11 cellular contexts compared by ENCODE assay signal in genomic region chr9:99235874-99236627, GRCh38. TPM values are rescaled to one million over a fixed set of nuclear protein-coding genes. Genes with fewer than 3 reads are reported as not detected.
DNase-seq lines count a peak whose midpoint lies in the region; ATAC-seq and TF ChIP-seq lines count a peak whose summit lies in the region.
"Had no signal": no experiment of that assay in that cellular context is flagged by ENCODE, and none has a peak within 500 bp of the region (broad histone marks: within the 10 kb centered on the region; RNA-seq: fewer than 3 reads in every experiment).

No MANE protein-coding gene starts in this region.

- H3K36me3 ChIP-seq in KMS-11 (ENCODE audit: insufficient read depth) = no peaks in the 10 kb centered on the region
- no peaks in the 10 kb centered on the region for H3K36me3 ChIP-seq in testis (ENCODE audit: low read depth, missing control alignments)

- peak overlapping the region; percentile 79 for H3K4me2 ChIP-seq in KMS-11

- TF ChIP-seq POLR2A in testis (IDR thresholded peaks at IDR 0.05) = no peak

- peak overlapping the region; percentile 37; the same call in 1 of the 2 replicates for H3K9ac ChIP-seq in KMS-11

- peak overlapping the region; percentile 13 for H3K4me3 Mint-ChIP-seq in activated CD4-positive, alpha-beta T cell treated with anti-CD3 and anti-CD28 coated beads, Interleukin-2, amount 10 ng/mL, durations not matched to agents 24 days and 14 days
- H3K4me3 Mint-ChIP-seq in stimulated activated effector memory CD8-positive, alpha-beta T cell treated with anti-CD3 and anti-CD28 coated beads, Interleukin-12 subunit alpha, Interleukin-12 subunit beta, amount 100 ng/mL, for 72 hours = peak overlapping the region; percentile 32

- H3K4me1 ChIP-seq in KMS-11 (ENCODE audit: low read depth, poor library complexity, severe bottlenecking) = peaks cover 90% of the 10 kb centered on the region
- no peaks in the 10 kb centered on the region for H3K4me1 ChIP-seq in testis
- H3K4me1 ChIP-seq: tibial artery had no signal

- ATAC-seq in HG02623 (IDR thresholded peaks at IDR 0.05; ENCODE audit: unreplicated experiment) = peak; percentile 92
- ATAC-seq in stimulated activated effector memory CD8-positive, alpha-beta T cell treated with anti-CD3 and anti-CD28 coated beads, Interleukin-12 subunit alpha, Interleukin-12 subunit beta, amount 100 ng/mL, for 72 hours = peak; percentile 94

- no peaks in the 10 kb centered on the region for H3K79me2 ChIP-seq in KMS-11 (ENCODE audit: insufficient read depth, low read depth)

- DNase-seq in activated CD4-positive, alpha-beta T cell treated with anti-CD3 and anti-CD28 coated beads, Interleukin-2, amount 10 ng/mL, durations not matched to agents 24 days and 14 days = peak; percentile 72
- DNase-seq in activated CD4-positive, alpha-beta T cell treated with anti-CD3 and anti-CD28 coated beads, Interleukin-2, amount 50 U/mL, for 4 hours = no peak
- DNase-seq in stimulated activated effector memory CD8-positive, alpha-beta T cell treated with anti-CD3 and anti-CD28 coated beads, Interleukin-12 subunit alpha, Interleukin-12 subunit beta, amount 100 ng/mL, for 72 hours (ENCODE audit: low spot score in 2 of 2) = peak in 1 of 2 donors; percentile 76
- DNase-seq in ACHN = no peak
- DNase-seq in testis = no peak
- no peak for DNase-seq in SKM-1 (lab: John Stamatoyannopoulos, UW; ENCODE audit: unreplicated experiment)
- DNase-seq: hypothalamus, SIG-M5, tibial artery had no signal

- no peaks in the 10 kb centered on the region for H3K9me3 Mint-ChIP-seq in activated CD4-positive, alpha-beta T cell treated with anti-CD3 and anti-CD28 coated beads, Interleukin-2, amount 10 ng/mL, durations not matched to agents 24 days and 14 days
- H3K9me3 Mint-ChIP-seq in stimulated activated effector memory CD8-positive, alpha-beta T cell treated with anti-CD3 and anti-CD28 coated beads, Interleukin-12 subunit alpha, Interleukin-12 subunit beta, amount 100 ng/mL, for 72 hours = no peaks in the 10 kb centered on the region

- TF ChIP-seq CTCF in KMS-11 (conservative IDR thresholded peaks at IDR 0.05; ENCODE audit: low read depth, low read length) (no peak), testis (IDR thresholded peaks at IDR 0.05) (no peak)

- peaks cover 43% of the 10 kb centered on the region for H3K36me3 Mint-ChIP-seq in activated CD4-positive, alpha-beta T cell treated with anti-CD3 and anti-CD28 coated beads, Interleukin-2, amount 10 ng/mL, durations not matched to agents 24 days and 14 days (ENCODE audit: low read depth)
- H3K36me3 Mint-ChIP-seq in stimulated activated effector memory CD8-positive, alpha-beta T cell treated with anti-CD3 and anti-CD28 coated beads, Interleukin-12 subunit alpha, Interleukin-12 subunit beta, amount 100 ng/mL, for 72 hours = peaks cover 49% of the 10 kb centered on the region

- 84 to 90% methylated on average over 7 of the region's 7 CpGs for WGBS in testis, 2 donors

- intact Hi-C loops in activated CD4-positive, alpha-beta T cell treated with anti-CD3 and anti-CD28 coated beads, Interleukin-2, amount 10 ng/mL, durations not matched to agents 24 days and 14 days (cut with micrococcal nuclease) = loop anchor here (1.0 kb wide), 2 partner anchors 13 to 17 kb away; no protein-coding TSS in a partner anchor
- intact Hi-C loops in testis (cut with DNase I; ENCODE audit: low total_unique reads) = no loop called here

- H4K20me1 ChIP-seq in KMS-11 (ENCODE audit: insufficient read depth) = no peaks in the 10 kb centered on the region

- H3K9me3 ChIP-seq in testis = no peaks in the 10 kb centered on the region
- H3K9me3 ChIP-seq: tibial artery had no signal

- peak overlapping the region; percentile 75 for H3K27ac Mint-ChIP-seq in activated CD4-positive, alpha-beta T cell treated with anti-CD3 and anti-CD28 coated beads, Interleukin-2, amount 10 ng/mL, durations not matched to agents 24 days and 14 days
- peak overlapping the region; percentile 89 for H3K27ac Mint-ChIP-seq in stimulated activated effector memory CD8-positive, alpha-beta T cell treated with anti-CD3 and anti-CD28 coated beads, Interleukin-12 subunit alpha, Interleukin-12 subunit beta, amount 100 ng/mL, for 72 hours

- peaks cover 23% of the 10 kb centered on the region for H3K4me1 Mint-ChIP-seq in activated CD4-positive, alpha-beta T cell treated with anti-CD3 and anti-CD28 coated beads, Interleukin-2, amount 10 ng/mL, durations not matched to agents 24 days and 14 days
- peaks cover 23% of the 10 kb centered on the region for H3K4me1 Mint-ChIP-seq in stimulated activated effector memory CD8-positive, alpha-beta T cell treated with anti-CD3 and anti-CD28 coated beads, Interleukin-12 subunit alpha, Interleukin-12 subunit beta, amount 100 ng/mL, for 72 hours

- H2AFZ ChIP-seq in KMS-11 (ENCODE audit: low read depth) = no peak overlapping the region; the same call in 1 of the 2 replicates

- H3K27ac ChIP-seq in KMS-11 = peak overlapping the region; percentile 86
- no peak overlapping the region for H3K27ac ChIP-seq in testis
- H3K27ac ChIP-seq: tibial artery had no signal

- H3K4me3 ChIP-seq in KMS-11 (IDR thresholded peaks at IDR 0.05; ENCODE audit: insufficient read depth, low read depth, low read length) (no peak overlapping the region), testis (no peak overlapping the region)
- H3K4me3 ChIP-seq: tibial artery had no signal

- in situ Hi-C loops in ACHN (cut with HindIII; ENCODE audit: low pct_ligation_motif_present, low pct_unique_long_range_greater_than_20kb, low sequenced_read_pairs) = no loop called here

- H3K27me3 ChIP-seq in KMS-11 (ENCODE audit: insufficient read depth, low read depth) (no peaks in the 10 kb centered on the region), testis (no peaks in the 10 kb centered on the region)
- H3K27me3 ChIP-seq: tibial artery had no signal

- no peaks in the 10 kb centered on the region for H3K27me3 Mint-ChIP-seq in activated CD4-positive, alpha-beta T cell treated with anti-CD3 and anti-CD28 coated beads, Interleukin-2, amount 10 ng/mL, durations not matched to agents 24 days and 14 days

RNA-seq across cellular contexts. Expression of gene SEC61B, which starts 14.0 kb away (rescaled TPM):
- 169 and 170 TPM in 2 replicates for total RNA-seq in activated CD4-positive, alpha-beta T cell treated with anti-CD3 and anti-CD28 coated beads, Interleukin-2, amount 10 ng/mL, durations not matched to agents 24 days and 14 days
- total RNA-seq in testis = 10 to 100 TPM; 78.3 to 91.7 TPM
- 145 TPM for polyA plus RNA-seq in testis (ENCODE audit: insufficient read depth, low read depth, low replicate concordance)

RNA-seq across cellular contexts. Expression of gene ALG2, which starts 14.3 kb away (rescaled TPM):
- total RNA-seq in activated CD4-positive, alpha-beta T cell treated with anti-CD3 and anti-CD28 coated beads, Interleukin-2, amount 10 ng/mL, durations not matched to agents 24 days and 14 days = 29.2 and 31.0 TPM in 2 replicates
- total RNA-seq in testis = 10 to 100 TPM; 46.7 to 48.0 TPM
- polyA plus RNA-seq in testis (ENCODE audit: insufficient read depth, low read depth, low replicate concordance) = 37.9 TPM
